In genomic region chr5:1667648-1668140, GRCh38 we compare ENCODE assay signal across 10 cellular contexts.
DNase-seq lines count a peak whose midpoint lies in the region; ATAC-seq, FAIRE-seq and TF ChIP-seq lines count a peak whose summit lies in the region.
"Had no signal": no experiment of that assay in that cellular context is flagged by ENCODE, and none has a peak within 500 bp of the region (broad histone marks: within the 10 kb centered on the region; RNA-seq: fewer than 3 reads in every experiment).

No MANE protein-coding gene starts in this region.

- TF ChIP-seq EP300 in GM12878 (IDR thresholded peaks at IDR 0.05; ENCODE audit: borderline replicate concordance in 1 of 2, control insufficient read depth in 1 of 2, low read depth in 2 of 2, low read length in 2 of 2) = no peak

- FAIRE-seq in GM12878 (lab: Jason Lieb, UNC) (no peak), kidney (lab: Jason Lieb, UNC) (no peak)
- FAIRE-seq: frontal cortex had no signal

- CTCF ChIA-PET in GM12878 (lab: Yijun Ruan, JAX) = interaction anchor here (1.2 kb wide), 1 partner anchor 372 kb away, joined by 6 read pairs; no protein-coding TSS in a partner anchor

- TF ChIP-seq POLR2A in GM12878 (IDR thresholded peaks at IDR 0.05; ENCODE audit: low read depth, low read length) = no peak

- peaks cover 54% of the 10 kb centered on the region for H3K27me3 Mint-ChIP-seq in activated CD4-positive, alpha-beta T cell treated with anti-CD3 and anti-CD28 coated beads, Interleukin-2, amount 10 ng/mL, durations not matched to agents 24 days and 14 days
- H3K27me3 Mint-ChIP-seq in stimulated activated naive B cell treated with anti-CD40 and anti-IgM and Interleukin-4, amounts not matched to agents 10 μg/mL and 1 μg/mL and 100 μg/mL, for 72 hours = peaks cover 66 to 80% of the 10 kb centered on the region in 2 donors

- WGBS in GM12878 (ENCODE audit: insufficient coverage, insufficient replicate concordance, low lambda C conversion rate, missing lambda C conversion rate) = 22% methylated on average over 34 of the region's 38 CpGs

- H3K36me3 ChIP-seq in GM12878 (ENCODE audit: control insufficient read depth in 2 of 2, insufficient read depth in 2 of 2, low read length in 1 of 2) (no peaks in the 10 kb centered on the region), kidney (ENCODE audit: control insufficient read depth in 1 of 2, insufficient read depth in 2 of 2, low read length in 2 of 2) (no peaks in the 10 kb centered on the region)

- H3K4me1 Mint-ChIP-seq in activated CD4-positive, alpha-beta T cell treated with anti-CD3 and anti-CD28 coated beads, Interleukin-2, amount 10 ng/mL, durations not matched to agents 24 days and 14 days = peaks cover 6% of the 10 kb centered on the region
- H3K4me1 Mint-ChIP-seq in stimulated activated naive B cell treated with anti-CD40 and anti-IgM and Interleukin-4, amounts not matched to agents 10 μg/mL and 1 μg/mL and 100 μg/mL, for 72 hours = peaks cover 8 to 16% of the 10 kb centered on the region in 2 donors

- RAD21 ChIA-PET in GM12878 (lab: Charles Lee; ENCODE audit: unreplicated experiment) = no interaction called here

- POLR2A ChIA-PET in GM12878 (lab: Charles Lee) = no interaction called here

- no peak for ATAC-seq in GM12878
- peak; percentile 8 to 14 for ATAC-seq in stimulated activated naive B cell treated with anti-CD40 and anti-IgM and Interleukin-4, amounts not matched to agents 10 μg/mL and 1 μg/mL and 100 μg/mL, for 72 hours (replicated peaks)
- ATAC-seq in GM21528 (IDR thresholded peaks at IDR 0.05; ENCODE audit: low FRiP score, unreplicated experiment) = no peak

- H2AFZ ChIP-seq in GM12878 (ENCODE audit: control insufficient read depth, low read depth, low read length) = no peak overlapping the region
- H2AFZ ChIP-seq: PC-9 had no signal

- H3K4me3 ChIP-seq in GM12878 (no peak overlapping the region), kidney (ENCODE audit: low read length in 2 of 2) (no peak overlapping the region)
- H3K4me3 ChIP-seq: PC-9 had no signal

- no peak overlapping the region for H3K27ac Mint-ChIP-seq in activated CD4-positive, alpha-beta T cell treated with anti-CD3 and anti-CD28 coated beads, Interleukin-2, amount 10 ng/mL, durations not matched to agents 24 days and 14 days
- H3K27ac Mint-ChIP-seq in stimulated activated naive B cell treated with anti-CD40 and anti-IgM and Interleukin-4, amounts not matched to agents 10 μg/mL and 1 μg/mL and 100 μg/mL, for 72 hours = no peak overlapping the region

- no TSS peak for BruUV-seq in GM12878 (replicated peaks; lab: Mats Ljungman, UMichigan)

- SMC1A ChIA-PET in GM12878 (lab: Charles Lee; ENCODE audit: uncharacterized antibody, unreplicated experiment) = no interaction called here

- no peak overlapping the region for H3K4me2 ChIP-seq in GM12878 (ENCODE audit: control insufficient read depth, insufficient read depth)
- H3K4me2 ChIP-seq: PC-9 had no signal

- H3K36me3 Mint-ChIP-seq in activated CD4-positive, alpha-beta T cell treated with anti-CD3 and anti-CD28 coated beads, Interleukin-2, amount 10 ng/mL, durations not matched to agents 24 days and 14 days (ENCODE audit: low read depth) = no peaks in the 10 kb centered on the region
- no peaks in the 10 kb centered on the region for H3K36me3 Mint-ChIP-seq in stimulated activated naive B cell treated with anti-CD40 and anti-IgM and Interleukin-4, amounts not matched to agents 10 μg/mL and 1 μg/mL and 100 μg/mL, for 72 hours

- H3K9me3 ChIP-seq in GM12878 (replicated peaks; ENCODE audit: control insufficient read depth, insufficient read depth, low read length) (no peaks in the 10 kb centered on the region), kidney (ENCODE audit: control insufficient read depth in 1 of 2, low read length in 2 of 2) (peaks cover 0 to 3% of the 10 kb centered on the region in 2 donors)

- TF ChIP-seq RAD21 in GM12878 (IDR thresholded peaks at IDR 0.05; ENCODE audit: insufficient read depth, low read depth, low read length) = no peak

- peak; percentile 51 for DNase-seq in activated CD4-positive, alpha-beta T cell treated with anti-CD3 and anti-CD28 coated beads, Interleukin-2, amount 10 ng/mL, durations not matched to agents 24 days and 14 days
- DNase-seq in activated CD4-positive, alpha-beta T cell treated with anti-CD3 and anti-CD28 coated beads, Interleukin-2, amount 50 U/mL, for 4 hours = no peak
- DNase-seq in GM12878 (ENCODE audit: low read depth, low spot score) (no peak), kidney (peak; percentile 63), NCI-H446 treated with DMSO at 0.1 percent for 48 hours (lab: John Stamatoyannopoulos, UW) (no peak), activated gamma-delta T cell (lab: John Stamatoyannopoulos, UW) (no peak)
- no peak for DNase-seq in stimulated activated naive B cell treated with anti-CD40 and anti-IgM and Interleukin-4, amounts not matched to agents 10 μg/mL and 1 μg/mL and 100 μg/mL, for 72 hours

- H3K4me1 ChIP-seq in GM12878 (ENCODE audit: control insufficient read depth, insufficient read depth, low read length) (no peaks in the 10 kb centered on the region), kidney (ENCODE audit: control insufficient read depth in 1 of 2, insufficient read depth in 1 of 2, low read depth in 1 of 2, low read length in 2 of 2) (peaks cover 0 to 2% of the 10 kb centered on the region in 2 donors)

- H3K27me3 ChIP-seq in GM12878 (replicated peaks in 1 of 2; ENCODE audit: control insufficient read depth in 2 of 2, insufficient read depth in 2 of 2, low read length in 1 of 2) = peaks cover 6 to 8% of the 10 kb centered on the region in 2 experiments; a peak in 3 of 4 replicates

- H4K20me1 ChIP-seq in GM12878 (ENCODE audit: control insufficient read depth, insufficient read depth) = no peaks in the 10 kb centered on the region

- TF ChIP-seq CTCF in GM12878 (IDR thresholded peaks at IDR 0.05 in 2 of 3, conservative IDR thresholded peaks at IDR 0.05 in 1 of 3; ENCODE audit: control insufficient read depth in 2 of 3, extremely low read depth in 1 of 3, insufficient read depth in 1 of 3, low read depth in 3 of 3, low read length in 3 of 3) = no peak
- TF ChIP-seq CTCF in kidney (IDR thresholded peaks at IDR 0.05; ENCODE audit: borderline replicate concordance, extremely low read depth, insufficient read depth) = no peak

- in situ Hi-C loops in GM12878 (cut with MboI) = no loop called here

- no peak overlapping the region for H3K4me3 Mint-ChIP-seq in activated CD4-positive, alpha-beta T cell treated with anti-CD3 and anti-CD28 coated beads, Interleukin-2, amount 10 ng/mL, durations not matched to agents 24 days and 14 days
- peak overlapping the region in 1 of 2 donors; percentile 9 for H3K4me3 Mint-ChIP-seq in stimulated activated naive B cell treated with anti-CD40 and anti-IgM and Interleukin-4, amounts not matched to agents 10 μg/mL and 1 μg/mL and 100 μg/mL, for 72 hours

- intact Hi-C loops in activated CD4-positive, alpha-beta T cell treated with anti-CD3 and anti-CD28 coated beads, Interleukin-2, amount 10 ng/mL, durations not matched to agents 24 days and 14 days (cut with micrococcal nuclease) = no loop called here
- intact Hi-C loops in GM12878 (cut with micrococcal nuclease; ENCODE audit: unreplicated experiment) = no loop called here
- intact Hi-C loops in kidney (cut with DNase I) = no loop called here

- no peak overlapping the region for H3K9ac ChIP-seq in GM12878 (ENCODE audit: control insufficient read depth, insufficient read depth, low read length)
- no peak overlapping the region for H3K9ac ChIP-seq in kidney (ENCODE audit: low read length in 2 of 2)

- H3K9me3 Mint-ChIP-seq in activated CD4-positive, alpha-beta T cell treated with anti-CD3 and anti-CD28 coated beads, Interleukin-2, amount 10 ng/mL, durations not matched to agents 24 days and 14 days = no peaks in the 10 kb centered on the region
- no peaks in the 10 kb centered on the region for H3K9me3 Mint-ChIP-seq in stimulated activated naive B cell treated with anti-CD40 and anti-IgM and Interleukin-4, amounts not matched to agents 10 μg/mL and 1 μg/mL and 100 μg/mL, for 72 hours

- H3K27ac ChIP-seq in GM12878 (ENCODE audit: control insufficient read depth, insufficient read depth) (no peak overlapping the region), kidney (ENCODE audit: low read depth in 2 of 2, low read length in 2 of 2) (no peak overlapping the region)
- H3K27ac ChIP-seq: PC-9 had no signal

- no peaks in the 10 kb centered on the region for H3K79me2 ChIP-seq in GM12878 (ENCODE audit: control insufficient read depth, insufficient read depth, low read length)

TF ChIP-seq in GM12878, 131 proteins besides CTCF, POLR2A, EP300 and RAD21:
- TF ChIP-seq SUZ12 (IDR thresholded peaks at IDR 0.05; ENCODE audit: unreplicated experiment) (peak; percentile 47), HDAC6 (IDR thresholded peaks at IDR 0.05; ENCODE audit: unreplicated experiment) (no peak)

Comparison
In these comparisons a context has a peak if more than half of its experiments do, and no peak if none do; other contexts are left out.
1. DNase-seq: peak in activated CD4-positive, alpha-beta T cell treated with anti-CD3 and anti-CD28 coated beads, Interleukin-2, amount 10 ng/mL, durations not matched to agents 24 days and 14 days (single experiment) and kidney (single experiment); none in activated CD4-positive, alpha-beta T cell treated with anti-CD3 and anti-CD28 coated beads, Interleukin-2, amount 50 U/mL, for 4 hours (0 of 2), GM12878 (single experiment), stimulated activated naive B cell treated with anti-CD40 and anti-IgM and Interleukin-4, amounts not matched to agents 10 μg/mL and 1 μg/mL and 100 μg/mL, for 72 hours (single experiment), NCI-H446 treated with DMSO at 0.1 percent for 48 hours (single experiment) and activated gamma-delta T cell (single experiment).
2. ATAC-seq: peak in stimulated activated naive B cell treated with anti-CD40 and anti-IgM and Interleukin-4, amounts not matched to agents 10 μg/mL and 1 μg/mL and 100 μg/mL, for 72 hours (2 of 2); none in GM12878 (single experiment) and GM21528 (single experiment).